In the genomic region with DNA sequence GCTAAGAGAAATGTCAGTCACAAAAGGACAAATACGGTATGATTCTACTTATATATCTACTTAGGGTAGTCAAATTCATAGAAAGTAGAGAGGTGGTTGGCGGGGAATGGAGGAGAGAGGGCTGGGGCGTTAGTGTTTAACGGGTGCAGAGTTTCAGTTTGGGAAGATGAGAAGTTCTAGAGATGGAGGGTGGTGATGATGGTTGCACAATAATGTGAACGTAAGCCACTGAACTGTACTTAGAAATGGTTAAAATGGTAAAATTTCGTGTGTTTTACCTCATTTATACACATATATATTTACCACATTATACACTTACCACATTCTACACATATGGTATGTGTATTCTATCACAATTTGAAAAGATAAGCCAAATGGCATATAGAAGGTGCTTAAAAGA, we compare ENCODE assay signal across 28 cellular contexts. TPM values are rescaled to one million over a fixed set of nuclear protein-coding genes. Genes with fewer than 3 reads are reported as not detected.
DNase-seq lines count a peak whose midpoint lies in the region; ATAC-seq, FAIRE-seq and TF ChIP-seq lines count a peak whose summit lies in the region.
"Had no signal": no experiment of that assay in that cellular context is flagged by ENCODE, and none has a peak within 500 bp of the region (broad histone marks: within the 10 kb centered on the region; RNA-seq: fewer than 3 reads in every experiment).

No MANE protein-coding gene starts in this region.

- no peaks in the 10 kb centered on the region for H3K36me3 ChIP-seq in HepG2 (replicated peaks in 1 of 2; ENCODE audit: control insufficient read depth in 1 of 2, insufficient read depth in 2 of 2, low read length in 2 of 2)
- H3K36me3 ChIP-seq in right lobe of liver, result no peaks in the 10 kb centered on the region
- peaks cover 4% of the 10 kb centered on the region; the same call in 1 of the 2 replicates for H3K36me3 ChIP-seq in IMR-90 (ENCODE audit: control insufficient read depth, insufficient read depth, low read length)
- H3K36me3 ChIP-seq: BE2C had no signal

- no peak for TF ChIP-seq CTCF in HepG2 (CRISPR knock-in tag; IDR thresholded peaks at IDR 0.05)
- TF ChIP-seq CTCF in right lobe of liver (IDR thresholded peaks at IDR 0.05), result no peak
- TF ChIP-seq CTCF in IMR-90 (conservative IDR thresholded peaks at IDR 0.05; ENCODE audit: low read depth, low read length), result no peak

- H3K9me1 ChIP-seq in IMR-90 (ENCODE audit: insufficient read depth, low read length), result no peaks in the 10 kb centered on the region

- H3K4me3 ChIP-seq in HepG2 (replicated peaks in 1 of 3; ENCODE audit: insufficient read depth in 1 of 3, low read depth in 2 of 3, low read length in 3 of 3) (no peak overlapping the region), right lobe of liver (no peak overlapping the region), IMR-90 (ENCODE audit: insufficient read depth, low read depth, low read length) (no peak overlapping the region)
- H3K4me3 ChIP-seq: BLaER1, GM12878 had no signal

- no peak for TF ChIP-seq EP300 in HepG2 (IDR thresholded peaks at IDR 0.05; ENCODE audit: low read depth in 2 of 2, low read length in 2 of 2)
- TF ChIP-seq EP300 in HepG2 (CRISPR knock-in tag; IDR thresholded peaks at IDR 0.05; ENCODE audit: borderline replicate concordance), result no peak

- H2BK5ac ChIP-seq in IMR-90 (ENCODE audit: low read depth, low read length, poor library complexity, severe bottlenecking), result no peak overlapping the region

- dilution Hi-C loops in IMR-90 (cut with HindIII; ENCODE audit: low sequenced_read_pairs, unreplicated experiment), result no loop called here

- no peak for TF ChIP-seq POLR2A in HepG2 (IDR thresholded peaks at IDR 0.05; ENCODE audit: insufficient read depth in 1 of 2, low read depth in 2 of 2, low read length in 2 of 2)
- TF ChIP-seq POLR2A in right lobe of liver (IDR thresholded peaks at IDR 0.05), result no peak
- TF ChIP-seq POLR2A in IMR-90 (IDR thresholded peaks at IDR 0.05; ENCODE audit: low read depth, low read length), result no peak

- no peak overlapping the region for H4K5ac ChIP-seq in IMR-90 (ENCODE audit: low read depth, low read length)

- no peaks in the 10 kb centered on the region for H3K79me2 ChIP-seq in HepG2 (ENCODE audit: insufficient read depth, low read length)

- H2BK20ac ChIP-seq in IMR-90 (ENCODE audit: low read depth, low read length), result no peak overlapping the region

- H3K4me3 Mint-ChIP-seq in activated T-helper 17 cell treated with anti-CD3 and anti-CD28 coated beads, Interleukin-2, amount 50 U/mL, for 72 hours, result no peak overlapping the region
- H3K4me3 Mint-ChIP-seq: CD14-positive monocyte; CD4-positive, alpha-beta memory T cell; CD4-positive, CD25-positive, alpha-beta regulatory T cell; CD8-positive, alpha-beta memory T cell had no signal

- no peak overlapping the region for H2BK15ac ChIP-seq in IMR-90 (ENCODE audit: low read depth, low read length)

- POLR2A ChIA-PET in HepG2 (lab: Yijun Ruan, JAX), result no interaction called here
- POLR2A ChIA-PET in IMR-90 (lab: Charles Lee; ENCODE audit: unreplicated experiment), result no interaction called here

- no peak overlapping the region for H3K56ac ChIP-seq in IMR-90 (ENCODE audit: extremely low read depth, insufficient read depth, low read length)

- H3K14ac ChIP-seq in IMR-90 (replicated peaks; ENCODE audit: low read depth, low read length), result no peak overlapping the region

- H2AK9ac ChIP-seq in IMR-90 (replicated peaks; ENCODE audit: low read depth, low read length, poor library complexity), result no peak overlapping the region

- peak overlapping the region; percentile 10 for H3K27ac Mint-ChIP-seq in activated T-helper 17 cell treated with anti-CD3 and anti-CD28 coated beads, Interleukin-2, amount 50 U/mL, for 72 hours
- H3K27ac Mint-ChIP-seq: CD14-positive monocyte; CD4-positive, alpha-beta memory T cell had no signal

- H3K9me3 ChIP-seq in HepG2 (ENCODE audit: low read length) (no peaks in the 10 kb centered on the region), right lobe of liver (no peaks in the 10 kb centered on the region), IMR-90 (ENCODE audit: control insufficient read depth, insufficient read depth, low read length) (no peaks in the 10 kb centered on the region)
- H3K9me3 ChIP-seq: BE2C, BLaER1 had no signal

- DNase-seq in HepG2 (ENCODE audit: low spot score) (no peak), right lobe of liver (no peak), IMR-90 (no peak), SHP77 (lab: John Stamatoyannopoulos, UW) (no peak)
- DNase-seq in stimulated activated CD4-positive, alpha-beta T cell treated with anti-CD3 and anti-CD28 coated beads, Interleukin-2, amount 100 ng/mL, for 48 hours, result no peak
- DNase-seq: 8988T; ACHN; BE2C; C1 segment of cervical spinal cord; CD4-positive, alpha-beta memory T cell; CD4-positive, CD25-positive, alpha-beta regulatory T cell; CD8-positive, alpha-beta memory T cell; COR-L47; DMS 273 treated with DMSO at 0.1 percent for 48 hours; DMS153; DMS53; DMS79; DND-41; EL; GDM1 had no signal

- intact Hi-C loops in HepG2 (cut with micrococcal nuclease; ENCODE audit: unreplicated experiment), result no loop called here
- intact Hi-C loops in right lobe of liver (cut with DNase I), result no loop called here
- intact Hi-C loops in IMR-90 (cut with micrococcal nuclease), result no loop called here

- no peak overlapping the region for H3K18ac ChIP-seq in IMR-90 (ENCODE audit: low read depth, low read length)

- no peak overlapping the region for H3K23ac ChIP-seq in IMR-90 (ENCODE audit: low read depth, low read length)

- H3K4me2 ChIP-seq in HepG2 (ENCODE audit: low read depth, low read length) (no peak overlapping the region), IMR-90 (ENCODE audit: low read depth, low read length) (no peak overlapping the region)

- no peak overlapping the region for H4K8ac ChIP-seq in IMR-90 (ENCODE audit: low read depth in 2 of 2, low read length in 2 of 2)

- no peak overlapping the region for H3K4ac ChIP-seq in IMR-90 (ENCODE audit: low read depth, low read length)

- no peaks in the 10 kb centered on the region for H3K4me1 Mint-ChIP-seq in activated T-helper 17 cell treated with anti-CD3 and anti-CD28 coated beads, Interleukin-2, amount 50 U/mL, for 72 hours
- H3K4me1 Mint-ChIP-seq: CD14-positive monocyte; CD8-positive, alpha-beta memory T cell had no signal

- CTCF ChIA-PET in HepG2 (lab: Yijun Ruan, JAX; ENCODE audit: low intra/inter-chr PET ratio, low total read pairs) (no interaction called here), IMR-90 (lab: Yijun Ruan, JAX) (no interaction called here)

- peaks cover 6% of the 10 kb centered on the region; the same call in 1 of the 2 replicates for H3K4me1 ChIP-seq in HepG2 (ENCODE audit: insufficient read depth, low read length)
- no peaks in the 10 kb centered on the region for H3K4me1 ChIP-seq in right lobe of liver
- no peaks in the 10 kb centered on the region for H3K4me1 ChIP-seq in IMR-90 (ENCODE audit: control insufficient read depth, insufficient read depth, low read length)
- H3K4me1 ChIP-seq: BE2C had no signal

- H4K20me1 ChIP-seq in HepG2 (ENCODE audit: insufficient read depth, low read length) (no peaks in the 10 kb centered on the region), IMR-90 (ENCODE audit: insufficient read depth, low read length) (no peaks in the 10 kb centered on the region)
- H4K20me1 ChIP-seq: BLaER1 had no signal

- H3K9me3 Mint-ChIP-seq in activated T-helper 17 cell treated with anti-CD3 and anti-CD28 coated beads, Interleukin-2, amount 50 U/mL, for 72 hours, result no peaks in the 10 kb centered on the region
- H3K9me3 Mint-ChIP-seq: CD14-positive monocyte; CD4-positive, alpha-beta memory T cell; CD4-positive, CD25-positive, alpha-beta regulatory T cell; CD8-positive, alpha-beta memory T cell had no signal

- H2AK5ac ChIP-seq in IMR-90 (ENCODE audit: low read depth, low read length), result no peak overlapping the region

- no peak overlapping the region for H2BK120ac ChIP-seq in IMR-90 (ENCODE audit: low read depth, low read length)

- H3K27me3 Mint-ChIP-seq in activated T-helper 17 cell treated with anti-CD3 and anti-CD28 coated beads, Interleukin-2, amount 50 U/mL, for 72 hours, result no peaks in the 10 kb centered on the region
- H3K27me3 Mint-ChIP-seq: CD4-positive, alpha-beta memory T cell; CD4-positive, CD25-positive, alpha-beta regulatory T cell; CD8-positive, alpha-beta memory T cell had no signal

- in situ Hi-C loops in HepG2 (cut with HindIII; ENCODE audit: extremely low pct_ligation_motif_present, low pct_unique_long_range_greater_than_20kb) (no loop called here), IMR-90 (cut with MboI; ENCODE audit: low sequenced_read_pairs) (no loop called here)

- H3K9ac ChIP-seq in HepG2 (ENCODE audit: insufficient read depth, low read depth, low read length) (no peak overlapping the region), IMR-90 (ENCODE audit: low read depth, low read length) (no peak overlapping the region)
- H3K9ac ChIP-seq: BLaER1 had no signal

- H2AFZ ChIP-seq in HepG2 (ENCODE audit: low read length) (no peak overlapping the region), IMR-90 (replicated peaks; ENCODE audit: low read length, poor library complexity) (no peak overlapping the region)

- 54% methylated on average over 6 of the region's 6 CpGs for WGBS in HepG2 (ENCODE audit: low lambda C conversion rate)
- WGBS in right lobe of liver (ENCODE audit: insufficient coverage, low coverage, low lambda C conversion rate, missing lambda C conversion rate), result 75% methylated on average over 6 of the region's 6 CpGs
- WGBS in IMR-90 (ENCODE audit: extremely low coverage in 2 of 2, insufficient read length in 1 of 2), 2 experiments, result 94% methylated on average over 3 of the region's 6 CpGs; no CpG with 5 or more reads in 1 of the 2 experiments

- no peak for FAIRE-seq in HepG2 (lab: Jason Lieb, UNC)
- FAIRE-seq: A204.1, GM12878, GM12892, GM18507 had no signal

- no peaks in the 10 kb centered on the region for H3K27me3 ChIP-seq in HepG2 (ENCODE audit: control insufficient read depth in 1 of 2, insufficient read depth in 2 of 2, low read length in 2 of 2)
- no peaks in the 10 kb centered on the region for H3K27me3 ChIP-seq in right lobe of liver
- no peaks in the 10 kb centered on the region for H3K27me3 ChIP-seq in IMR-90 (ENCODE audit: control insufficient read depth, insufficient read depth, low read length)
- H3K27me3 ChIP-seq: BE2C, BLaER1 had no signal

- H3K27ac ChIP-seq in HepG2 (ENCODE audit: extremely low read length, insufficient read depth, low read length), result no peak overlapping the region
- no peak overlapping the region for H3K27ac ChIP-seq in right lobe of liver
- H3K27ac ChIP-seq in IMR-90 (ENCODE audit: insufficient read depth, low read length), result no peak overlapping the region
- H3K27ac ChIP-seq: BLaER1 had no signal

- no peak overlapping the region for H4K91ac ChIP-seq in IMR-90 (ENCODE audit: insufficient read depth, low read depth, low read length)

- peaks cover 7% of the 10 kb centered on the region for H3K36me3 Mint-ChIP-seq in activated T-helper 17 cell treated with anti-CD3 and anti-CD28 coated beads, Interleukin-2, amount 50 U/mL, for 72 hours (ENCODE audit: low read depth)
- H3K36me3 Mint-ChIP-seq: CD4-positive, CD25-positive, alpha-beta regulatory T cell had no signal

- no peaks in the 10 kb centered on the region for H3K79me1 ChIP-seq in IMR-90 (ENCODE audit: low read depth in 1 of 2, low read length in 2 of 2)

- ATAC-seq in HepG2, result no peak
- ATAC-seq in right lobe of liver, result no peak
- ATAC-seq in IMR-90 (ENCODE audit: low read depth), result no peak
- ATAC-seq in activated T-helper 17 cell treated with anti-CD3 and anti-CD28 coated beads, Interleukin-2, amount 50 U/mL, for 72 hours (replicated peaks), result no peak
- no peak for ATAC-seq in GM21423 (IDR thresholded peaks at IDR 0.05; ENCODE audit: unreplicated experiment)

- BruUV-seq in HepG2 (replicated peaks; lab: Mats Ljungman, UMichigan) (no TSS peak), IMR-90 (replicated peaks; lab: Mats Ljungman, UMichigan) (no TSS peak)

- TF ChIP-seq RAD21 in HepG2 (CRISPR knock-in tag; IDR thresholded peaks at IDR 0.05) (no peak), IMR-90 (IDR thresholded peaks at IDR 0.05; ENCODE audit: low read length) (no peak)

RNA-seq across cellular contexts. Expression of a gene that starts 35.7 kb away (rescaled TPM):
- total RNA-seq in HepG2 (2016; rRNA removed; fragmentation: Illumina TruSeq; extraction: Trizol) (7.2 and 9.9 TPM in 2 replicates), right lobe of liver (1 to 10 TPM in 3 of 6 experiments, under 1 TPM in 3; 0.75 to 1.5 (median 1.0) TPM), IMR-90 (2012; rRNA removed) (3.0 and 3.9 TPM in 2 replicates)
- 0.97 and 1.1 TPM in 2 replicates for total RNA-seq in HepG2 (2016; cell fraction: cytosol; rRNA removed; fragmentation: Illumina TruSeq; extraction: Trizol; ENCODE audit: low read depth)
- 7.2 and 9.4 TPM in 2 replicates for total RNA-seq in HepG2 (2016; cell fraction: insoluble cytoplasmic fraction; rRNA removed; fragmentation: Illumina TruSeq; extraction: Trizol)
- total RNA-seq in HepG2 (2016; cell fraction: membrane; rRNA removed; fragmentation: Illumina TruSeq; extraction: Trizol), result 4.1 and 4.9 TPM in 2 replicates
- 5.1 and 5.6 TPM in 2 replicates for total RNA-seq in HepG2 (2016; cell fraction: nucleus; rRNA removed; fragmentation: Illumina TruSeq; extraction: Trizol)
- polyA plus RNA-seq in HepG2 (2011; rRNA removed) (3.3 and 4.5 TPM in 2 replicates), IMR-90 (2012; rRNA removed) (0.92 and 1.4 TPM in 2 replicates)
- polyA plus RNA-seq in HepG2 (2011; cell fraction: cytosol; rRNA removed), result 2.3 and 2.8 TPM in 2 replicates
- polyA plus RNA-seq in HepG2 (2011; cell fraction: nucleus; rRNA removed), result 2.7 and 3.3 TPM in 2 replicates
- 3.3 and 4.6 TPM in 2 replicates for polyA plus RNA-seq in HepG2 (2012)
- 0.75 and 0.80 TPM in 2 replicates for polyA plus RNA-seq in HepG2 (2016; cell fraction: cytosol; fragmentation: Illumina TruSeq; extraction: Trizol; ENCODE audit: low read depth)
- polyA plus RNA-seq in HepG2 (2016; cell fraction: insoluble cytoplasmic fraction; fragmentation: Illumina TruSeq; extraction: Trizol; ENCODE audit: low read depth), result 6.0 and 6.6 TPM in 2 replicates
- polyA plus RNA-seq in HepG2 (2016; cell fraction: membrane; fragmentation: Illumina TruSeq; extraction: Trizol; ENCODE audit: low read depth), result 1.6 and 1.9 TPM in 2 replicates
- 6.6 and 6.9 TPM in 2 replicates for polyA plus RNA-seq in HepG2 (2016; cell fraction: nucleus; fragmentation: Illumina TruSeq; extraction: Trizol; ENCODE audit: insufficient read depth, low read depth)
- polyA minus RNA-seq in HepG2 (2011; rRNA and poly(A)+ RNA removed; ENCODE audit: low replicate concordance), result 5.8 and 7.3 TPM in 2 replicates
- polyA minus RNA-seq in HepG2 (2011; cell fraction: cytosol; rRNA and poly(A)+ RNA removed), result 4.1 and 5.1 TPM in 2 replicates
- 3.5 and 3.6 TPM in 2 replicates for polyA minus RNA-seq in HepG2 (2011; cell fraction: nucleus; rRNA and poly(A)+ RNA removed)
- polyA plus RNA-seq in IMR-90 (2012; cell fraction: cytosol; rRNA removed), result 0.30 and 0.45 TPM in 2 replicates
- 0.65 and 3.0 TPM in 2 replicates for polyA plus RNA-seq in IMR-90 (2012; cell fraction: nucleus; rRNA removed; ENCODE audit: low replicate concordance)
- total RNA-seq in activated T-helper 17 cell treated with anti-CD3 and anti-CD28 coated beads, Interleukin-2, amount 50 U/mL, for 72 hours, result 1 to 10 TPM; 7.6 to 8.4 TPM

RNA-seq across cellular contexts. Expression of a gene that starts 48.0 kb away (rescaled TPM):
- total RNA-seq in HepG2 (2016; rRNA removed; fragmentation: Illumina TruSeq; extraction: Trizol) (16.6 and 21.7 TPM in 2 replicates), right lobe of liver (1 to 10 TPM; 3.3 to 7.8 (median 5.5) TPM), IMR-90 (2012; rRNA removed) (20.4 and 32.5 TPM in 2 replicates)
- total RNA-seq in HepG2 (2016; cell fraction: cytosol; rRNA removed; fragmentation: Illumina TruSeq; extraction: Trizol; ENCODE audit: low read depth), result 6.2 and 8.9 TPM in 2 replicates
- 16.7 and 23.3 TPM in 2 replicates for total RNA-seq in HepG2 (2016; cell fraction: insoluble cytoplasmic fraction; rRNA removed; fragmentation: Illumina TruSeq; extraction: Trizol)
- total RNA-seq in HepG2 (2016; cell fraction: membrane; rRNA removed; fragmentation: Illumina TruSeq; extraction: Trizol), result 17.6 and 19.1 TPM in 2 replicates
- total RNA-seq in HepG2 (2016; cell fraction: nucleus; rRNA removed; fragmentation: Illumina TruSeq; extraction: Trizol), result 8.0 and 8.3 TPM in 2 replicates
- polyA plus RNA-seq in HepG2 (2011; rRNA removed) (13.8 and 17.2 TPM in 2 replicates), IMR-90 (2012; rRNA removed) (12.8 and 15.2 TPM in 2 replicates)
- 15.0 and 15.5 TPM in 2 replicates for polyA plus RNA-seq in HepG2 (2011; cell fraction: cytosol; rRNA removed)
- 3.8 and 6.5 TPM in 2 replicates for polyA plus RNA-seq in HepG2 (2011; cell fraction: nucleus; rRNA removed)
- 17.7 and 18.9 TPM in 2 replicates for polyA plus RNA-seq in HepG2 (2012)
- 11.6 and 13.8 TPM in 2 replicates for polyA plus RNA-seq in HepG2 (2016; cell fraction: cytosol; fragmentation: Illumina TruSeq; extraction: Trizol; ENCODE audit: low read depth)
- 24.1 and 27.8 TPM in 2 replicates for polyA plus RNA-seq in HepG2 (2016; cell fraction: insoluble cytoplasmic fraction; fragmentation: Illumina TruSeq; extraction: Trizol; ENCODE audit: low read depth)
- polyA plus RNA-seq in HepG2 (2016; cell fraction: membrane; fragmentation: Illumina TruSeq; extraction: Trizol; ENCODE audit: low read depth), result 19.7 and 24.1 TPM in 2 replicates
- polyA plus RNA-seq in HepG2 (2016; cell fraction: nucleus; fragmentation: Illumina TruSeq; extraction: Trizol; ENCODE audit: insufficient read depth, low read depth), result 15.7 and 15.8 TPM in 2 replicates
- polyA minus RNA-seq in HepG2 (2011; rRNA and poly(A)+ RNA removed; ENCODE audit: low replicate concordance), result 36.1 and 50.0 TPM in 2 replicates
- polyA minus RNA-seq in HepG2 (2011; cell fraction: cytosol; rRNA and poly(A)+ RNA removed), result 12.7 and 15.7 TPM in 2 replicates
- polyA minus RNA-seq in HepG2 (2011; cell fraction: nucleus; rRNA and poly(A)+ RNA removed), result 12.0 and 13.2 TPM in 2 replicates
- polyA plus RNA-seq in IMR-90 (2012; cell fraction: cytosol; rRNA removed), result 5.4 and 8.9 TPM in 2 replicates
- polyA plus RNA-seq in IMR-90 (2012; cell fraction: nucleus; rRNA removed; ENCODE audit: low replicate concordance), result 7.5 and 15.6 TPM in 2 replicates
- total RNA-seq in activated T-helper 17 cell treated with anti-CD3 and anti-CD28 coated beads, Interleukin-2, amount 50 U/mL, for 72 hours, result 10 to 100 TPM; 11.0 to 12.1 TPM
